Comparison of ENCODE assay signal across 17 cellular contexts in the genomic region with DNA sequence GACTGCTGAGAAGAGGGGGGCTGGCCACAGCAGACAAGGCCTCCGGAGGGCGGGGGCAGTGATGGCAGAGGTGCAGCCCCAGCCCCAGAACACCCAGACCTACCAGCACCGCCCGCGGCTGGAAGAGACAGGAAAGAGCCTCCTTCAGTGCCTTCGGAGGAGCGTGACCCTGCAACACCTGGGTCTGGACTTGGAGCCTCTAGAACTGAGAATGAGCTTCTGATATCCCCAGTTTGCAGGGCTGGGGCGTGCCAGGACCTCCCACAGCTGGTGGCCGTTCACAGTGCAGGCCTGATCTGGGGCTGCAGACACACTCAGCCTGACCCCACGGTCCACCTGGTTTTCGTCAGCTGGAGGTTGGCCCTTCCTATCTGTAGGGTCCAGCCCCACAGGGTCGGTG. TPM values are rescaled to one million over a fixed set of nuclear protein-coding genes. Genes with fewer than 3 reads are reported as not detected.
A peak's percentile ranks its signal among the peaks of the same experiment; 100 is the strongest.
DNase-seq lines count a peak whose midpoint lies in the region; ATAC-seq, FAIRE-seq and TF ChIP-seq lines count a peak whose summit lies in the region.
"Had no signal": no experiment of that assay in that cellular context is flagged by ENCODE, and none has a peak within 500 bp of the region (broad histone marks: within the 10 kb centered on the region; RNA-seq: fewer than 3 reads in every experiment).

No MANE protein-coding gene starts in this region.

- H3K4me2 ChIP-seq in BLaER1 treated with 17β-estradiol and CSF1 and Interleukin-3, amounts not matched to agents 10 nM and 100 nM, result peak overlapping the region in 9 of 11 experiments; percentile 2 to 75 (median 55); a peak in 16 of 22 replicates
- H3K4me2 ChIP-seq in K562 (ENCODE audit: insufficient read depth, low read length), result no peak overlapping the region

- no TSS peak for BruUV-seq in K562 (replicated peaks; lab: Mats Ljungman, UMichigan)

- H3K9ac ChIP-seq in BLaER1 treated with 17β-estradiol and CSF1 and Interleukin-3, amounts not matched to agents 10 nM and 100 nM, result peak overlapping the region in 1 of 11 experiments; percentile 10; a peak in 1 of 22 replicates
- H3K9ac ChIP-seq in K562 (ENCODE audit: insufficient read depth in 1 of 2, low read depth in 2 of 2, low read length in 2 of 2), result peak overlapping the region in 1 of 2 experiments; percentile 77; a peak in 2 of 4 replicates

- H3K27ac ChIP-seq in right cardiac atrium (ENCODE audit: low read length), result no peak overlapping the region
- H3K27ac ChIP-seq in BLaER1 treated with 17β-estradiol and CSF1 and Interleukin-3, amounts not matched to agents 10 nM and 100 nM, result no peak overlapping the region
- H3K27ac ChIP-seq in K562 (ENCODE audit: extremely low read depth, low read depth, low read length), result no peak overlapping the region

- TF ChIP-seq POLR2A in K562 (conservative IDR thresholded peaks at IDR 0.05), result no peak

- H3K27me3 ChIP-seq in right cardiac atrium (ENCODE audit: control insufficient read depth, insufficient read depth) (no peaks in the 10 kb centered on the region), K562 (ENCODE audit: control insufficient read depth in 2 of 2, insufficient read depth in 2 of 2, low read length in 2 of 2) (no peaks in the 10 kb centered on the region; a peak in 1 of 5 replicates)
- no peaks in the 10 kb centered on the region for H3K27me3 ChIP-seq in BLaER1 treated with 17β-estradiol and CSF1 and Interleukin-3, amounts not matched to agents 10 nM and 100 nM
- H3K27me3 ChIP-seq: BE2C had no signal

- in situ Hi-C loops in K562 (cut with MboI), result no loop called here

- FAIRE-seq in K562 (lab: Jason Lieb, UNC), result no peak
- FAIRE-seq: H1, HTR-8/SVneo had no signal

- DNase-seq in right cardiac atrium (peak in 2 of 3 donors; percentile 40 to 50), Right ventricle myocardium superior (no peak), K562 (ENCODE audit: extremely low read depth in 1 of 4, low spot score in 3 of 4) (no peak), glomerular visceral epithelial cell (ENCODE audit: extremely low spot score) (no peak)
- DNase-seq: BE2C, Calu3, DMS79 treated with DMSO at 0.1 percent for 48 hours, GF-D8, H9 had no signal

- ATAC-seq in right cardiac atrium, result no peak
- ATAC-seq in Right ventricle myocardium superior (ENCODE audit: poor library complexity), result no peak
- ATAC-seq in K562, result no peak
- no peak for ATAC-seq in GM21367 (IDR thresholded peaks at IDR 0.05; ENCODE audit: unreplicated experiment)

- no peaks in the 10 kb centered on the region for H3K4me1 ChIP-seq in right cardiac atrium (ENCODE audit: control insufficient read depth, insufficient read depth, low read length)
- H3K4me1 ChIP-seq in BLaER1 treated with 17β-estradiol and CSF1 and Interleukin-3, amounts not matched to agents 10 nM and 100 nM, result peaks cover 21 to 68% (median 56%) of the 10 kb centered on the region in 10 experiments
- peaks cover 14 to 55% of the 10 kb centered on the region in 2 experiments; a peak in 4 of 5 replicates for H3K4me1 ChIP-seq in K562 (replicated peaks in 1 of 2; ENCODE audit: control insufficient read depth in 2 of 2, insufficient read depth in 2 of 2, low read length in 2 of 2)
- H3K4me1 ChIP-seq: BE2C had no signal

- no peak for TF ChIP-seq RAD21 in K562 (CRISPR knock-in tag; conservative IDR thresholded peaks at IDR 0.05 in 1 of 2, IDR thresholded peaks at IDR 0.05 in 1 of 2)

- H3K9me1 ChIP-seq in K562 (ENCODE audit: control insufficient read depth, insufficient read depth, low read length), result peaks cover 8% of the 10 kb centered on the region

- peaks cover 27% of the 10 kb centered on the region for H3K79me2 ChIP-seq in K562 (ENCODE audit: control insufficient read depth, insufficient read depth, low read length)

- POLR2A ChIA-PET in K562 (lab: Yijun Ruan, JAX), result interaction anchor here (1.0 kb wide), 1 partner anchor 14 kb away, joined by 3 read pairs; no protein-coding TSS in a partner anchor

- no peak overlapping the region for H2AFZ ChIP-seq in K562 (ENCODE audit: low read depth, low read length)

- H3K4me3 ChIP-seq in right cardiac atrium (ENCODE audit: low read length) (no peak overlapping the region), K562 (no peak overlapping the region)
- no peak overlapping the region for H3K4me3 ChIP-seq in BLaER1 treated with 17β-estradiol and CSF1 and Interleukin-3, amounts not matched to agents 10 nM and 100 nM

- intact Hi-C loops in right cardiac atrium (cut with DNase I), result no loop called here
- intact Hi-C loops in Right ventricle myocardium superior (cut with DNase I), result no loop called here
- intact Hi-C loops in K562 (cut with micrococcal nuclease), result no loop called here

- no peak for TF ChIP-seq CTCF in K562 (IDR thresholded peaks at IDR 0.05 in 2 of 3, conservative IDR thresholded peaks at IDR 0.05 in 1 of 3; ENCODE audit: insufficient read depth in 2 of 3, low read depth in 1 of 3, low read length in 3 of 3)

- peaks cover 0 to 32% (median 17%) of the 10 kb centered on the region in 11 experiments; a peak in 13 of 22 replicates for H4K20me1 ChIP-seq in BLaER1 treated with 17β-estradiol and CSF1 and Interleukin-3, amounts not matched to agents 10 nM and 100 nM
- no peaks in the 10 kb centered on the region for H4K20me1 ChIP-seq in K562 (replicated peaks; ENCODE audit: control insufficient read depth, insufficient read depth, low read length)

- 72% methylated on average over 12 of the region's 12 CpGs for WGBS in right cardiac atrium
- WGBS in K562 (ENCODE audit: insufficient coverage, low coverage, missing lambda C conversion rate), result 59% methylated on average over 9 of the region's 12 CpGs

- H3K9me3 ChIP-seq in right cardiac atrium (ENCODE audit: control insufficient read depth, low read length) (no peaks in the 10 kb centered on the region), K562 (replicated peaks; ENCODE audit: control insufficient read depth, insufficient read depth, low read depth, low read length) (no peaks in the 10 kb centered on the region)
- no peaks in the 10 kb centered on the region for H3K9me3 ChIP-seq in BLaER1 treated with 17β-estradiol and CSF1 and Interleukin-3, amounts not matched to agents 10 nM and 100 nM (replicated peaks in 1 of 11)
- H3K9me3 ChIP-seq: BE2C had no signal

- CTCF ChIA-PET in K562 (lab: Yijun Ruan, JAX; ENCODE audit: low intra/inter-chr PET ratio), result no interaction called here

- H3K36me3 ChIP-seq in BLaER1 treated with 17β-estradiol and CSF1 and Interleukin-3, amounts not matched to agents 10 nM and 100 nM, result peaks cover 0 to 12% (median 0%) of the 10 kb centered on the region in 11 experiments; a peak in 5 of 22 replicates
- peaks cover 15% of the 10 kb centered on the region; the same call in 2 of the 3 replicates for H3K36me3 ChIP-seq in K562 (ENCODE audit: control insufficient read depth, insufficient read depth, low read length)
- H3K36me3 ChIP-seq: BE2C had no signal

- no peak for TF ChIP-seq EP300 in K562 (IDR thresholded peaks at IDR 0.05; ENCODE audit: low read length)

RNA-seq across cellular contexts. Expression of gene LCN10, which starts 9.1 kb away (rescaled TPM):
- 10 to 100 TPM in 1 of 4 donors, 1 to 10 TPM in 3; 4.5 to 14.1 (median 7.7) TPM for total RNA-seq in right cardiac atrium
- polyA plus RNA-seq in right cardiac atrium, result 14.7 TPM
- total RNA-seq in Right ventricle myocardium superior, result 7.7 TPM
- total RNA-seq in K562 (2011; cell fraction: chromatin; rRNA removed; ENCODE audit: low replicate concordance), result 0.44 TPM in 1 of 2 replicates, not detected in the other
- 0.17 and 0.26 TPM in 2 replicates for total RNA-seq in K562 (2011; cell fraction: nucleolus; rRNA removed)
- total RNA-seq in K562 (2011; cell fraction: nucleoplasm; rRNA removed), result 0.44 TPM in 1 of 2 replicates, not detected in the other
- 0.12 TPM in 1 of 2 replicates, not detected in the other for total RNA-seq in K562 (2014; rRNA removed)
- not detected in 2 replicates for total RNA-seq in K562 (2014; rRNA removed; fragmentation: Illumina TruSeq; extraction: Trizol)
- 0.11 TPM in 1 of 2 replicates, not detected in the other for total RNA-seq in K562 (2015; rRNA removed; fragmentation: Illumina TruSeq; extraction: Trizol)
- 0.29 TPM in 1 of 2 replicates, not detected in the other for total RNA-seq in K562 (2021)
- 0.11 and 0.14 TPM in 2 replicates for polyA plus RNA-seq in K562 (2011; rRNA removed)
- polyA plus RNA-seq in K562 (2011; cell fraction: cytosol; rRNA removed), result 0.35 and 0.42 TPM in 2 replicates
- polyA plus RNA-seq in K562 (2011; cell fraction: nucleus; rRNA removed), result 0.10 and 1.1 TPM in 2 replicates
- 0.14 TPM in 1 of 2 replicates, not detected in the other for polyA plus RNA-seq in K562 (2012)
- 0.11 and 0.21 TPM in 2 replicates for polyA plus RNA-seq in K562 (2014; fragmentation: Illumina TruSeq; extraction: Trizol)
- under 1 TPM in 1 of 2 experiments, not detected in 1; 0.10 TPM for polyA plus RNA-seq in K562 (2014; fragmentation: Nextera tagmentation; extraction: Ambion mirVana)
- 0.16 TPM in 1 of 2 replicates, not detected in the other for polyA plus RNA-seq in K562 (2014; rRNA removed)
- polyA minus RNA-seq in K562 (2011; rRNA and poly(A)+ RNA removed), result 0.14 TPM in 1 of 2 replicates, not detected in the other
- not detected in 2 replicates for polyA minus RNA-seq in K562 (2011; cell fraction: cytosol; rRNA and poly(A)+ RNA removed)
- polyA minus RNA-seq in K562 (2011; cell fraction: nucleus; rRNA and poly(A)+ RNA removed), result 0.40 TPM in 1 of 2 replicates, not detected in the other
- total RNA-seq: A172 had no signal
- polyA plus RNA-seq: CD14-positive monocyte had no signal

RNA-seq across cellular contexts. Expression of gene LCN6, which starts 14.7 kb away (rescaled TPM):
- total RNA-seq in right cardiac atrium, result 10 to 100 TPM in 3 of 4 donors, 1 to 10 TPM in 1; 8.3 to 22.8 (median 16.9) TPM
- polyA plus RNA-seq in right cardiac atrium, result 41.0 TPM
- 13.0 TPM for total RNA-seq in Right ventricle myocardium superior
- total RNA-seq in K562 (2011; cell fraction: chromatin; rRNA removed; ENCODE audit: low replicate concordance), result 0.86 TPM in 1 of 2 replicates, not detected in the other
- 0.67 and 1.6 TPM in 2 replicates for total RNA-seq in K562 (2011; cell fraction: nucleolus; rRNA removed)
- total RNA-seq in K562 (2011; cell fraction: nucleoplasm; rRNA removed), result 0.81 TPM in 1 of 2 replicates, not detected in the other
- 0.45 and 0.57 TPM in 2 replicates for total RNA-seq in K562 (2014; rRNA removed)
- total RNA-seq in K562 (2014; rRNA removed; fragmentation: Illumina TruSeq; extraction: Trizol), result 0.33 TPM in 1 of 2 replicates, not detected in the other
- total RNA-seq in K562 (2015; rRNA removed; fragmentation: Illumina TruSeq; extraction: Trizol), result not detected in 2 replicates
- total RNA-seq in K562 (2021), result not detected in 2 replicates
- polyA plus RNA-seq in K562 (2011; rRNA removed), result 0.42 TPM in 1 of 2 replicates, not detected in the other
- 0.98 TPM in 1 of 2 replicates, not detected in the other for polyA plus RNA-seq in K562 (2011; cell fraction: cytosol; rRNA removed)
- polyA plus RNA-seq in K562 (2011; cell fraction: nucleus; rRNA removed), result 4.3 TPM in 1 of 2 replicates, not detected in the other
- 0.12 TPM in 1 of 2 replicates, not detected in the other for polyA plus RNA-seq in K562 (2012)
- polyA plus RNA-seq in K562 (2014; fragmentation: Illumina TruSeq; extraction: Trizol), result not detected in 2 replicates
- polyA plus RNA-seq in K562 (2014; fragmentation: Nextera tagmentation; extraction: Ambion mirVana), result under 1 TPM in 1 of 2 experiments, not detected in 1; 0.10 TPM
- polyA plus RNA-seq in K562 (2014; rRNA removed), result 2.2 TPM in 1 of 2 replicates, not detected in the other
- polyA minus RNA-seq in K562 (2011; rRNA and poly(A)+ RNA removed), result not detected in 2 replicates
- not detected in 2 replicates for polyA minus RNA-seq in K562 (2011; cell fraction: cytosol; rRNA and poly(A)+ RNA removed)
- polyA minus RNA-seq in K562 (2011; cell fraction: nucleus; rRNA and poly(A)+ RNA removed), result not detected in 2 replicates
- total RNA-seq: A172; Calu3; CD4-positive, alpha-beta memory T cell; H1; H9 had no signal
- polyA plus RNA-seq: CD14-positive monocyte; CD4-positive, alpha-beta memory T cell; H1; IgD-negative memory B cell had no signal

RNA-seq across cellular contexts. Expression of gene DIPK1B, which starts 21.2 kb away (rescaled TPM):
- total RNA-seq in right cardiac atrium, result 10 to 100 TPM; 34.2 to 40.8 (median 36.4) TPM
- 42.7 TPM for polyA plus RNA-seq in right cardiac atrium
- total RNA-seq in Right ventricle myocardium superior, result 15.1 TPM
- 11.8 and 45.1 TPM in 2 replicates for total RNA-seq in K562 (2011; cell fraction: chromatin; rRNA removed; ENCODE audit: low replicate concordance)
- total RNA-seq in K562 (2011; cell fraction: nucleolus; rRNA removed), result 39.9 and 47.9 TPM in 2 replicates
- total RNA-seq in K562 (2011; cell fraction: nucleoplasm; rRNA removed), result 25.8 and 26.4 TPM in 2 replicates
- 22.3 and 25.2 TPM in 2 replicates for total RNA-seq in K562 (2014; rRNA removed)
- total RNA-seq in K562 (2014; rRNA removed; fragmentation: Illumina TruSeq; extraction: Trizol), result 2.8 TPM in 2 replicates
- total RNA-seq in K562 (2015; rRNA removed; fragmentation: Illumina TruSeq; extraction: Trizol), result 5.9 and 7.4 TPM in 2 replicates
- 20.4 TPM in 2 replicates for total RNA-seq in K562 (2021)
- polyA plus RNA-seq in K562 (2011; rRNA removed), result 11.4 and 20.2 TPM in 2 replicates
- 26.7 and 64.0 TPM in 2 replicates for polyA plus RNA-seq in K562 (2011; cell fraction: cytosol; rRNA removed)
- polyA plus RNA-seq in K562 (2011; cell fraction: nucleus; rRNA removed), result 41.8 and 57.7 TPM in 2 replicates
- polyA plus RNA-seq in K562 (2012), result 9.0 and 14.4 TPM in 2 replicates
- 4.2 and 6.8 TPM in 2 replicates for polyA plus RNA-seq in K562 (2014; fragmentation: Illumina TruSeq; extraction: Trizol)
- under 1 TPM; 0.08 to 0.21 TPM for polyA plus RNA-seq in K562 (2014; fragmentation: Nextera tagmentation; extraction: Ambion mirVana)
- 20.5 and 21.2 TPM in 2 replicates for polyA plus RNA-seq in K562 (2014; rRNA removed)
- 3.7 and 4.5 TPM in 2 replicates for polyA minus RNA-seq in K562 (2011; rRNA and poly(A)+ RNA removed)
- polyA minus RNA-seq in K562 (2011; cell fraction: cytosol; rRNA and poly(A)+ RNA removed), result 13.1 and 14.0 TPM in 2 replicates
- polyA minus RNA-seq in K562 (2011; cell fraction: nucleus; rRNA and poly(A)+ RNA removed), result 9.0 and 9.8 TPM in 2 replicates
- total RNA-seq: CD4-positive, alpha-beta memory T cell had no signal
- polyA plus RNA-seq: CD4-positive, alpha-beta memory T cell had no signal

RNA-seq across cellular contexts. Expression of gene LCN8, which starts 24.4 kb away (rescaled TPM):
- not detected for total RNA-seq in right cardiac atrium
- not detected for polyA plus RNA-seq in right cardiac atrium
- not detected for total RNA-seq in Right ventricle myocardium superior
- 0.14 TPM in 1 of 2 replicates, not detected in the other for total RNA-seq in K562 (2011; cell fraction: chromatin; rRNA removed; ENCODE audit: low replicate concordance)
- not detected in 2 replicates for total RNA-seq in K562 (2011; cell fraction: nucleolus; rRNA removed)
- not detected in 2 replicates for total RNA-seq in K562 (2011; cell fraction: nucleoplasm; rRNA removed)
- total RNA-seq in K562 (2014; rRNA removed), result not detected in 2 replicates
- not detected in 2 replicates for total RNA-seq in K562 (2014; rRNA removed; fragmentation: Illumina TruSeq; extraction: Trizol)
- total RNA-seq in K562 (2015; rRNA removed; fragmentation: Illumina TruSeq; extraction: Trizol), result not detected in 2 replicates
- not detected in 2 replicates for total RNA-seq in K562 (2021)
- polyA plus RNA-seq in K562 (2011; rRNA removed), result not detected in 2 replicates
- not detected in 2 replicates for polyA plus RNA-seq in K562 (2011; cell fraction: cytosol; rRNA removed)
- polyA plus RNA-seq in K562 (2011; cell fraction: nucleus; rRNA removed), result not detected in 2 replicates
- polyA plus RNA-seq in K562 (2012), result not detected in 2 replicates
- polyA plus RNA-seq in K562 (2014; fragmentation: Illumina TruSeq; extraction: Trizol), result not detected in 2 replicates
- not detected for polyA plus RNA-seq in K562 (2014; fragmentation: Nextera tagmentation; extraction: Ambion mirVana)
- not detected in 2 replicates for polyA plus RNA-seq in K562 (2014; rRNA removed)
- not detected in 2 replicates for polyA minus RNA-seq in K562 (2011; rRNA and poly(A)+ RNA removed)
- not detected in 2 replicates for polyA minus RNA-seq in K562 (2011; cell fraction: cytosol; rRNA and poly(A)+ RNA removed)
- polyA minus RNA-seq in K562 (2011; cell fraction: nucleus; rRNA and poly(A)+ RNA removed), result not detected in 2 replicates
- total RNA-seq: A172; Calu3; CD4-positive, alpha-beta memory T cell; H1; H9 had no signal
- polyA plus RNA-seq: CD14-positive monocyte had no signal

RNA-seq across cellular contexts. Expression of gene LCN15, which starts 30.7 kb away (rescaled TPM):
- 1 to 10 TPM in 2 of 4 donors, under 1 TPM in 2; 0.32 to 1.3 (median 0.87) TPM for total RNA-seq in right cardiac atrium
- polyA plus RNA-seq in right cardiac atrium, result 2.1 TPM
- total RNA-seq in Right ventricle myocardium superior, result not detected
- 0.37 TPM in 1 of 2 replicates, not detected in the other for total RNA-seq in K562 (2011; cell fraction: chromatin; rRNA removed; ENCODE audit: low replicate concordance)
- total RNA-seq in K562 (2011; cell fraction: nucleolus; rRNA removed), result 0.13 and 0.33 TPM in 2 replicates
- total RNA-seq in K562 (2011; cell fraction: nucleoplasm; rRNA removed), result 0.22 and 0.38 TPM in 2 replicates
- not detected in 2 replicates for total RNA-seq in K562 (2014; rRNA removed)
- total RNA-seq in K562 (2014; rRNA removed; fragmentation: Illumina TruSeq; extraction: Trizol), result not detected in 2 replicates
- total RNA-seq in K562 (2015; rRNA removed; fragmentation: Illumina TruSeq; extraction: Trizol), result not detected in 2 replicates
- not detected in 2 replicates for total RNA-seq in K562 (2021)
- polyA plus RNA-seq in K562 (2011; rRNA removed), result 0.11 TPM in 1 of 2 replicates, not detected in the other
- 0.15 and 0.18 TPM in 2 replicates for polyA plus RNA-seq in K562 (2011; cell fraction: cytosol; rRNA removed)
- 0.30 and 0.37 TPM in 2 replicates for polyA plus RNA-seq in K562 (2011; cell fraction: nucleus; rRNA removed)
- polyA plus RNA-seq in K562 (2012), result 0.24 TPM in 1 of 2 replicates, not detected in the other
- not detected in 2 replicates for polyA plus RNA-seq in K562 (2014; fragmentation: Illumina TruSeq; extraction: Trizol)
- not detected for polyA plus RNA-seq in K562 (2014; fragmentation: Nextera tagmentation; extraction: Ambion mirVana)
- 0.13 and 0.66 TPM in 2 replicates for polyA plus RNA-seq in K562 (2014; rRNA removed)
- polyA minus RNA-seq in K562 (2011; rRNA and poly(A)+ RNA removed), result not detected in 2 replicates
- polyA minus RNA-seq in K562 (2011; cell fraction: cytosol; rRNA and poly(A)+ RNA removed), result not detected in 2 replicates
- 0.11 TPM in 1 of 2 replicates, not detected in the other for polyA minus RNA-seq in K562 (2011; cell fraction: nucleus; rRNA and poly(A)+ RNA removed)
- total RNA-seq: A172; Calu3; CD4-positive, alpha-beta memory T cell; H9 had no signal
- polyA plus RNA-seq: CD14-positive monocyte; CD4-positive, alpha-beta memory T cell; IgD-negative memory B cell had no signal

Comparison
In these comparisons a context has a peak if more than half of its experiments do, and no peak if none do; other contexts are left out.
1. DNase-seq: peak in right cardiac atrium (2 of 3); none in Right ventricle myocardium superior (single experiment), K562 (0 of 4) and glomerular visceral epithelial cell (single experiment).